Comparison of ENCODE assay signal across 16 cellular contexts in genomic region chr13:51996660-51997059, GRCh38.
"Had no signal": no experiment of that assay in that cellular context is flagged by ENCODE, and none has a peak within 500 bp of the region (broad histone marks: within the 10 kb centered on the region; RNA-seq: fewer than 3 reads in every experiment).

No MANE protein-coding gene starts in this region.

- H3K4me1 Mint-ChIP-seq: memory B cell had no signal

- H3K27ac ChIP-seq: testis had no signal

- H3K9me3 ChIP-seq: ascending aorta, left lung, mucosa of descending colon, testis had no signal

- H3K36me3 Mint-ChIP-seq: memory B cell; naive thymus-derived CD8-positive, alpha-beta T cell had no signal

- H3K27ac Mint-ChIP-seq: activated T-helper 17 cell treated with anti-CD3 and anti-CD28 coated beads, Interleukin-2, amount 50 U/mL, for 72 hours; memory B cell; naive thymus-derived CD8-positive, alpha-beta T cell had no signal

- DNase-seq: activated naive CD4-positive, alpha-beta T cell treated with Interleukin-2 at 50 U/mL for 16 hours; kidney; left lung; mucosa of descending colon; naive thymus-derived CD8-positive, alpha-beta T cell; posterior cingulate gyrus; right cardiac atrium; stimulated activated naive CD8-positive, alpha-beta T cell treated with anti-CD3 and anti-CD28 coated beads, Interleukin-15, Interleukin-2, amounts not matched to agents 100 U/mL and 50 U/mL, for 24 hours; T-helper 1 cell; testis had no signal

- H3K4me3 ChIP-seq: left lung, mucosa of descending colon, smooth muscle cell, testis had no signal

- H3K4me3 Mint-ChIP-seq: activated T-helper 17 cell treated with anti-CD3 and anti-CD28 coated beads, Interleukin-2, amount 50 U/mL, for 72 hours; memory B cell; naive thymus-derived CD8-positive, alpha-beta T cell had no signal

- H3K27me3 ChIP-seq: ascending aorta, left lung, testis had no signal

- H3K4me1 ChIP-seq: testis had no signal

- H3K36me3 ChIP-seq: ascending aorta, left lung had no signal

- ATAC-seq: activated CD4-positive, CD25-positive, alpha-beta regulatory T cell treated with anti-CD3 and anti-CD28 coated beads, Interleukin-2, amount 50 U/mL, for 24 hours; activated T-helper 17 cell treated with anti-CD3 and anti-CD28 coated beads, Interleukin-2, amount 50 U/mL, for 72 hours; naive thymus-derived CD8-positive, alpha-beta T cell; SK-N-SH treated with all-trans-retinoic acid at 6 μM for 48 hours; stimulated activated naive CD8-positive, alpha-beta T cell treated with anti-CD3 and anti-CD28 coated beads, Interleukin-15, Interleukin-2, amounts not matched to agents 100 U/mL and 50 U/mL, for 24 hours had no signal

- H3K4me2 ChIP-seq: smooth muscle cell had no signal

- H3K9me3 Mint-ChIP-seq: activated T-helper 17 cell treated with anti-CD3 and anti-CD28 coated beads, Interleukin-2, amount 50 U/mL, for 72 hours; memory B cell; naive thymus-derived CD8-positive, alpha-beta T cell had no signal
